In genomic region chr1:211986628-211987254, GRCh38 we compare ENCODE assay signal across 21 cellular contexts.
"Had no signal": no experiment of that assay in that cellular context is flagged by ENCODE, and none has a peak within 500 bp of the region (broad histone marks: within the 10 kb centered on the region; RNA-seq: fewer than 3 reads in every experiment).

No MANE protein-coding gene starts in this region.

- H3K4me3 Mint-ChIP-seq: naive thymus-derived CD4-positive, alpha-beta T cell; nephron progenitor cell had no signal

- H3K36me3 ChIP-seq: vagina had no signal

- H3K27me3 Mint-ChIP-seq: naive thymus-derived CD4-positive, alpha-beta T cell had no signal

- DNase-seq: effector memory CD4-positive, alpha-beta T cell; esophagus squamous epithelium; foreskin keratinocyte; head of caudate nucleus; mesendoderm; naive thymus-derived CD4-positive, alpha-beta T cell; nephron progenitor cell; psoas muscle; retina; spleen; stimulated activated CD4-positive, alpha-beta T cell treated with anti-CD3 and anti-CD28 coated beads, Interleukin-15, amount 100 ng/mL, for 24 hours; stimulated activated CD4-positive, alpha-beta T cell treated with anti-CD3 and anti-CD28 coated beads, Interleukin-1b, Interleukin-23, amount 100 ng/mL, for 48 hours; stimulated activated CD4-positive, alpha-beta T cell treated with anti-CD3 and anti-CD28 coated beads, Interleukin-4, amount 100 ng/mL, for 24 hours; stimulated activated naive CD4-positive, alpha-beta T cell; tibial artery; upper lobe of right lung had no signal

- H3K4me1 ChIP-seq: esophagus squamous epithelium, foreskin keratinocyte, psoas muscle, spleen, tibial artery, upper lobe of right lung, vagina had no signal

- H3K4me1 Mint-ChIP-seq: nephron progenitor cell had no signal

- H3K27ac Mint-ChIP-seq: naive thymus-derived CD4-positive, alpha-beta T cell; nephron progenitor cell had no signal

- H3K27me3 ChIP-seq: esophagus squamous epithelium, foreskin keratinocyte, hepatocyte, neutrophil, spleen, tibial artery, upper lobe of right lung, vagina had no signal

- H3K4me3 ChIP-seq: esophagus squamous epithelium, hepatocyte, psoas muscle, spleen, tibial artery, upper lobe of right lung, vagina had no signal

- ATAC-seq: foreskin keratinocyte; naive thymus-derived CD4-positive, alpha-beta T cell; psoas muscle; sciatic nerve; upper lobe of right lung had no signal

- H3K9me3 Mint-ChIP-seq: naive thymus-derived CD4-positive, alpha-beta T cell; nephron progenitor cell had no signal

- H3K9me3 ChIP-seq: esophagus squamous epithelium, neutrophil, psoas muscle, spleen, tibial artery, upper lobe of right lung, vagina had no signal

- H3K27ac ChIP-seq: epithelial cell of prostate, esophagus squamous epithelium, foreskin keratinocyte, neutrophil, psoas muscle, spleen, tibial artery, upper lobe of right lung, vagina had no signal
